ENCODE assay signal across 23 cellular contexts in genomic region chr2:11542275-11542819, GRCh38. TPM values are rescaled to one million over a fixed set of nuclear protein-coding genes. Genes with fewer than 3 reads are reported as not detected.
DNase-seq lines count a peak whose midpoint lies in the region; ATAC-seq and TF ChIP-seq lines count a peak whose summit lies in the region.
"Had no signal": no experiment of that assay in that cellular context is flagged by ENCODE, and none has a peak within 500 bp of the region (broad histone marks: within the 10 kb centered on the region; RNA-seq: fewer than 3 reads in every experiment).

No MANE protein-coding gene starts in this region.

- H3K27ac Mint-ChIP-seq in WTC11 (peak overlapping the region; percentile 88), nephron progenitor cell (no peak overlapping the region), Caco-2 (ENCODE audit: unreplicated experiment) (no peak overlapping the region)
- H3K27ac Mint-ChIP-seq: naive thymus-derived CD4-positive, alpha-beta T cell; stimulated activated effector memory CD8-positive, alpha-beta T cell treated with anti-CD3 and anti-CD28 coated beads, Interleukin-12 subunit alpha, Interleukin-12 subunit beta, amount 100 ng/mL, for 72 hours had no signal

- H3K27ac ChIP-seq in vagina (peak overlapping the region; percentile 59), tibial nerve (peak overlapping the region in 1 of 4 donors; percentile 79), esophagus muscularis mucosa (replicated peaks in 1 of 4) (no peak overlapping the region)
- H3K27ac ChIP-seq: epithelial cell of prostate, thyroid gland had no signal

- no TSS peak for BruUV-seq in Caco-2 (replicated peaks; lab: Mats Ljungman, UMichigan)

- TF ChIP-seq POLR2A in vagina (IDR thresholded peaks at IDR 0.05) (no peak), tibial nerve (IDR thresholded peaks at IDR 0.05) (no peak), esophagus muscularis mucosa (IDR thresholded peaks at IDR 0.05; ENCODE audit: low read depth) (no peak)

- H3K4me1 Mint-ChIP-seq in WTC11, result peaks cover 61% of the 10 kb centered on the region
- H3K4me1 Mint-ChIP-seq in nephron progenitor cell, result peaks cover 59% of the 10 kb centered on the region
- H3K4me1 Mint-ChIP-seq in Caco-2 (ENCODE audit: low read depth, unreplicated experiment), result no peaks in the 10 kb centered on the region
- H3K4me1 Mint-ChIP-seq: naive thymus-derived CD4-positive, alpha-beta T cell had no signal

- POLR2A ChIA-PET in WTC11 (lab: Charles Lee) (no interaction called here), Caco-2 (lab: Charles Lee) (no interaction called here)

- H3K36me3 Mint-ChIP-seq in WTC11 (no peaks in the 10 kb centered on the region), nephron progenitor cell (ENCODE audit: low read depth) (no peaks in the 10 kb centered on the region), Caco-2 (ENCODE audit: insufficient read depth, unreplicated experiment) (no peaks in the 10 kb centered on the region)
- H3K36me3 Mint-ChIP-seq: naive thymus-derived CD4-positive, alpha-beta T cell; stimulated activated effector memory CD8-positive, alpha-beta T cell treated with anti-CD3 and anti-CD28 coated beads, Interleukin-12 subunit alpha, Interleukin-12 subunit beta, amount 100 ng/mL, for 72 hours had no signal

- ATAC-seq in WTC11, result peak; percentile 7
- ATAC-seq: naive thymus-derived CD4-positive, alpha-beta T cell; stimulated activated effector memory CD8-positive, alpha-beta T cell treated with anti-CD3 and anti-CD28 coated beads, Interleukin-12 subunit alpha, Interleukin-12 subunit beta, amount 100 ng/mL, for 72 hours had no signal

- CTCF ChIA-PET in WTC11 (lab: Charles Lee), result interaction anchor here (0.8 to 1.9 kb wide), 3 partner anchors 8 to 42 kb away, joined by 3 to 7 read pairs (median 3); partner anchors contain the start of gene GREB1
- CTCF ChIA-PET in Caco-2 (lab: Charles Lee), result no interaction called here

- no peak overlapping the region; the same call in 1 of the 2 replicates for H3K4me3 Mint-ChIP-seq in WTC11
- peak overlapping the region; percentile 33 for H3K4me3 Mint-ChIP-seq in nephron progenitor cell
- H3K4me3 Mint-ChIP-seq in Caco-2 (ENCODE audit: unreplicated experiment), result no peak overlapping the region
- H3K4me3 Mint-ChIP-seq: naive thymus-derived CD4-positive, alpha-beta T cell; stimulated activated effector memory CD8-positive, alpha-beta T cell treated with anti-CD3 and anti-CD28 coated beads, Interleukin-12 subunit alpha, Interleukin-12 subunit beta, amount 100 ng/mL, for 72 hours had no signal

- WGBS in tibial nerve, 2 donors, result 67 to 69% methylated on average over 11 of the region's 11 CpGs
- WGBS in esophagus muscularis mucosa, result 78% methylated on average over 6 of the region's 11 CpGs

- DNase-seq in NCI-H1417 (lab: John Stamatoyannopoulos, UW) (peak in 2 of 3 experiments; percentile 31 to 50), NCI-H1417 treated with DMSO at 0.1 percent for 48 hours (lab: John Stamatoyannopoulos, UW) (no peak), WTC11 (ENCODE audit: low spot score) (no peak), nephron progenitor cell (no peak), vagina (ENCODE audit: extremely low spot score in 2 of 2) (peak in 1 of 2 donors; percentile 79), tibial nerve (ENCODE audit: low spot score in 2 of 2) (no peak), Caco-2 (no peak), esophagus muscularis mucosa (ENCODE audit: extremely low spot score) (no peak)
- DNase-seq: 8988T; activated CD4-positive, CD25-positive, alpha-beta regulatory T cell; activated naive CD4-positive, alpha-beta T cell treated with anti-CD3 and anti-CD28 coated beads, Interleukin-2, amount 50 U/mL, for 16 hours; activated T-cell treated with anti-CD3 and anti-CD28 coated beads, Interleukin-2, amount 50 U/mL, for 48 hours; anterior cingulate cortex; caudate nucleus; foreskin melanocyte; hypothalamus; naive thymus-derived CD4-positive, alpha-beta T cell; NCI-H1694; NK-92 treated with Interleukin-12 subunit alpha and Interleukin-12 subunit beta, amount 100 ng/mL, for 24 hours; posterior cingulate gyrus; thyroid gland had no signal

- H3K4me3 ChIP-seq in vagina (peak overlapping the region; percentile 10 to 23), tibial nerve (peak overlapping the region in 1 of 4 donors; percentile 41), Caco-2 (ENCODE audit: low read depth, low read length) (no peak overlapping the region), esophagus muscularis mucosa (no peak overlapping the region)
- H3K4me3 ChIP-seq: thyroid gland had no signal

- H3K9me3 ChIP-seq in vagina (no peaks in the 10 kb centered on the region), tibial nerve (no peaks in the 10 kb centered on the region), Caco-2 (no peaks in the 10 kb centered on the region), esophagus muscularis mucosa (no peaks in the 10 kb centered on the region)
- H3K9me3 ChIP-seq: thyroid gland had no signal

- intact Hi-C loops in vagina (cut with DNase I) (no loop called here), Caco-2 (cut with micrococcal nuclease; ENCODE audit: unreplicated experiment) (no loop called here), esophagus muscularis mucosa (cut with DNase I) (no loop called here)

- H3K9me3 Mint-ChIP-seq in WTC11, result no peaks in the 10 kb centered on the region
- no peaks in the 10 kb centered on the region for H3K9me3 Mint-ChIP-seq in nephron progenitor cell
- no peaks in the 10 kb centered on the region for H3K9me3 Mint-ChIP-seq in Caco-2 (ENCODE audit: unreplicated experiment)
- H3K9me3 Mint-ChIP-seq: stimulated activated effector memory CD8-positive, alpha-beta T cell treated with anti-CD3 and anti-CD28 coated beads, Interleukin-12 subunit alpha, Interleukin-12 subunit beta, amount 100 ng/mL, for 72 hours had no signal

- H3K27me3 Mint-ChIP-seq in WTC11 (ENCODE audit: low read depth) (no peaks in the 10 kb centered on the region), nephron progenitor cell (ENCODE audit: low read depth, poor library complexity) (peaks cover 14% of the 10 kb centered on the region), Caco-2 (ENCODE audit: insufficient read depth, unreplicated experiment) (no peaks in the 10 kb centered on the region)

- TF ChIP-seq CTCF in WTC11 (IDR thresholded peaks at IDR 0.05), result no peak
- TF ChIP-seq CTCF in nephron progenitor cell (IDR thresholded peaks at IDR 0.05), result no peak
- no peak for TF ChIP-seq CTCF in vagina (IDR thresholded peaks at IDR 0.05)
- TF ChIP-seq CTCF in tibial nerve (IDR thresholded peaks at IDR 0.05), result no peak
- no peak for TF ChIP-seq CTCF in Caco-2 (IDR thresholded peaks at IDR 0.05; ENCODE audit: insufficient read depth in 1 of 2, low read depth in 1 of 2, low read length in 1 of 2, severe bottlenecking in 1 of 2, unreplicated experiment in 1 of 2)
- TF ChIP-seq CTCF in esophagus muscularis mucosa (IDR thresholded peaks at IDR 0.05), result no peak

- H3K4me1 ChIP-seq in vagina (peaks cover 35% of the 10 kb centered on the region), tibial nerve (peaks cover 0 to 51% (median 6%) of the 10 kb centered on the region in 4 donors), Caco-2 (no peaks in the 10 kb centered on the region), esophagus muscularis mucosa (peaks cover 19 to 37% (median 32%) of the 10 kb centered on the region in 4 donors)

- no peaks in the 10 kb centered on the region for H3K36me3 ChIP-seq in vagina
- H3K36me3 ChIP-seq in tibial nerve, result no peaks in the 10 kb centered on the region
- no peaks in the 10 kb centered on the region for H3K36me3 ChIP-seq in Caco-2 (ENCODE audit: control insufficient read depth, insufficient read depth, low read length)
- H3K36me3 ChIP-seq in esophagus muscularis mucosa, result no peaks in the 10 kb centered on the region
- H3K36me3 ChIP-seq: thyroid gland had no signal

- TF ChIP-seq EP300 in tibial nerve (IDR thresholded peaks at IDR 0.05) (no peak), esophagus muscularis mucosa (IDR thresholded peaks at IDR 0.05) (no peak)

- H3K27me3 ChIP-seq in vagina (no peaks in the 10 kb centered on the region), tibial nerve (no peaks in the 10 kb centered on the region), Caco-2 (replicated peaks; ENCODE audit: control insufficient read depth, insufficient read depth, low read length) (no peaks in the 10 kb centered on the region), esophagus muscularis mucosa (no peaks in the 10 kb centered on the region)
- H3K27me3 ChIP-seq: thyroid gland had no signal

TF ChIP-seq in WTC11, 78 proteins besides CTCF, POLR2A, EP300 and RAD21 (continues in another document):
- TF ChIP-seq CREM (CRISPR knock-in tag; IDR thresholded peaks at IDR 0.05), result no peak
- TF ChIP-seq PRRX2 (CRISPR knock-in tag; IDR thresholded peaks at IDR 0.05), result no peak
- TF ChIP-seq ZNF219 (CRISPR knock-in tag; IDR thresholded peaks at IDR 0.05; ENCODE audit: borderline replicate concordance), result no peak
- no peak for TF ChIP-seq MXD4 (CRISPR knock-in tag; IDR thresholded peaks at IDR 0.05; ENCODE audit: borderline replicate concordance)
- no peak for TF ChIP-seq TP53 (CRISPR knock-in tag; IDR thresholded peaks at IDR 0.05)

RNA-seq across cellular contexts. Expression of gene GREB1, which starts 8.5 kb away (rescaled TPM):
- total RNA-seq in WTC11 (2021) (31.9 to 35.7 TPM (median 34.4 TPM) in 3 replicates), vagina (35.4 TPM), tibial nerve (10 to 100 TPM in 3 of 4 donors, 1 to 10 TPM in 1; 8.1 to 74.3 (median 26.7) TPM), Caco-2 (2022) (2.2 and 2.4 TPM in 2 replicates), esophagus muscularis mucosa (10 to 100 TPM in 1 of 4 donors, 1 to 10 TPM in 3; 3.7 to 11.0 (median 7.7) TPM)

Comparison
In these comparisons a context has a peak if more than half of its experiments do, and no peak if none do; other contexts are left out.
1. DNase-seq: peak in NCI-H1417 (2 of 3); none in NCI-H1417 treated with DMSO at 0.1 percent for 48 hours (single experiment), WTC11 (single experiment), nephron progenitor cell (single experiment), tibial nerve (0 of 2), Caco-2 (0 of 2) and esophagus muscularis mucosa (single experiment).
2. H3K4me3 ChIP-seq: peak in vagina (2 of 2); none in Caco-2 (single experiment) and esophagus muscularis mucosa (0 of 4).